ENCODE assay signal across 15 cellular contexts in genomic region chr5:168552146-168552545, GRCh38. TPM values are rescaled to one million over a fixed set of nuclear protein-coding genes. Genes with fewer than 3 reads are reported as not detected.
A peak's percentile ranks its signal among the peaks of the same experiment; 100 is the strongest.
DNase-seq lines count a peak whose midpoint lies in the region; ATAC-seq, FAIRE-seq and TF ChIP-seq lines count a peak whose summit lies in the region.
"Had no signal": no experiment of that assay in that cellular context is flagged by ENCODE, and none has a peak within 500 bp of the region (broad histone marks: within the 10 kb centered on the region; RNA-seq: fewer than 3 reads in every experiment).

No MANE protein-coding gene starts in this region.

- 35 to 38% methylated on average over 1 of the region's 1 CpG for WGBS in heart right ventricle, 2 donors

- peak overlapping the region in 7 of 10 donors; percentile 11 to 79 (median 74) for H3K27ac ChIP-seq in heart right ventricle
- H3K27ac ChIP-seq in MM.1S (ENCODE audit: low read length): no peak overlapping the region
- H3K27ac ChIP-seq: thyroid gland had no signal

- H3K4me1 ChIP-seq in heart right ventricle: peaks cover 0 to 42% (median 13%) of the 10 kb centered on the region in 9 donors
- no peaks in the 10 kb centered on the region for H3K4me1 ChIP-seq in MM.1S (ENCODE audit: low read length)

- H3K36me3 ChIP-seq in heart right ventricle: peaks cover 0 to 84% (median 16%) of the 10 kb centered on the region in 9 donors
- H3K36me3 ChIP-seq in MM.1S (replicated peaks; ENCODE audit: insufficient read depth, low read length): peaks cover 10% of the 10 kb centered on the region; the same call in 1 of the 2 replicates

- no peak overlapping the region for H2AFZ ChIP-seq in MM.1S (ENCODE audit: low read length)

- H4K20me1 ChIP-seq in MM.1S (ENCODE audit: insufficient read depth, low read length): no peaks in the 10 kb centered on the region

- FAIRE-seq in H54 (lab: Jason Lieb, UNC): peak; percentile 91
- FAIRE-seq: G401.6, HepG2 had no signal

- peak; percentile 38 to 95 (median 86) for ATAC-seq in heart right ventricle
- ATAC-seq in GM18511 (IDR thresholded peaks at IDR 0.05; ENCODE audit: unreplicated experiment): no peak

- DNase-seq in A172 (ENCODE audit: low spot score) (peak; percentile 60), H54 (ENCODE audit: insufficient read length, low spot score) (no peak), astrocyte of the spinal cord (ENCODE audit: low read depth, low spot score) (peak; percentile 93), heart right ventricle (peak in 1 of 2 donors; percentile 53), NCI-H128 (lab: John Stamatoyannopoulos, UW; ENCODE audit: unreplicated experiment) (no peak), MM.1S (no peak), occipital lobe (lab: John Stamatoyannopoulos, UW) (no peak)
- DNase-seq: AML-193, dorsolateral prefrontal cortex, head of caudate nucleus, thyroid gland had no signal

- H3K4me3 ChIP-seq in astrocyte of the spinal cord (ENCODE audit: low read depth, low read length): no peak overlapping the region
- no peak overlapping the region for H3K4me3 ChIP-seq in heart right ventricle
- no peak overlapping the region for H3K4me3 ChIP-seq in MM.1S (ENCODE audit: low read length)
- H3K4me3 ChIP-seq: dorsolateral prefrontal cortex, thyroid gland had no signal

- no peak for TF ChIP-seq POLR2A in H54 (IDR thresholded peaks at IDR 0.05; ENCODE audit: low read depth, low read length)

- intact Hi-C loops in heart right ventricle (cut with DNase I): no loop called here

- no peaks in the 10 kb centered on the region for H3F3A ChIP-seq in MM.1S (ENCODE audit: insufficient read depth, low read length)

- H3K9me2 ChIP-seq in MM.1S (replicated peaks; ENCODE audit: insufficient read depth, low read length): no peaks in the 10 kb centered on the region

- H3K9ac ChIP-seq in MM.1S (ENCODE audit: low read length): no peak overlapping the region

- in situ Hi-C loops in astrocyte of the spinal cord (cut with HindIII; ENCODE audit: low sequenced_read_pairs): no loop called here

- no peaks in the 10 kb centered on the region for H3K9me3 ChIP-seq in heart right ventricle
- H3K9me3 ChIP-seq in MM.1S (replicated peaks; ENCODE audit: insufficient read depth, low read length): no peaks in the 10 kb centered on the region
- H3K9me3 ChIP-seq: thyroid gland had no signal

- H3K79me2 ChIP-seq in MM.1S (ENCODE audit: low read length): no peaks in the 10 kb centered on the region

- H3K27me3 ChIP-seq in heart right ventricle (no peaks in the 10 kb centered on the region), MM.1S (replicated peaks; ENCODE audit: insufficient read depth, low read length) (no peaks in the 10 kb centered on the region)
- H3K27me3 ChIP-seq: dorsolateral prefrontal cortex, thyroid gland had no signal

- TF ChIP-seq CTCF in astrocyte of the spinal cord (IDR thresholded peaks at IDR 0.05; ENCODE audit: low read depth, low read length) (no peak), heart right ventricle (IDR thresholded peaks at IDR 0.05) (no peak), MM.1S (IDR thresholded peaks at IDR 0.05; ENCODE audit: low read length) (no peak)

- H3K4me2 ChIP-seq in MM.1S (ENCODE audit: low read depth, low read length): no peak overlapping the region

RNA-seq across cellular contexts. Expression of gene FBLL1, which starts 23.0 kb away (rescaled TPM):
- total RNA-seq in A172 (2014; rRNA removed; shearing (Covaris generic)): 0.17 TPM in 1 of 2 replicates, not detected in the other
- total RNA-seq in heart right ventricle (under 1 TPM in 4 of 10 donors, not detected in 6; 0.16 to 0.61 (median 0.27) TPM), occipital lobe (54.9 TPM)
- under 1 TPM in 1 of 2 donors, not detected in 1; 0.25 TPM for polyA plus RNA-seq in heart right ventricle
- total RNA-seq: T-helper 1 cell treated with Interleukin-12 subunit alpha and Interleukin-12 subunit beta and Interleukin-4 antibody, amounts not matched to agents 30 ng/mL and 1 ng/mL, for 36 hours; thyroid gland had no signal

RNA-seq across cellular contexts. Expression of gene PANK3, which starts 27.0 kb away (rescaled TPM):
- total RNA-seq in A172 (2014; rRNA removed; shearing (Covaris generic)): 49.0 and 62.3 TPM in 2 replicates
- total RNA-seq in heart right ventricle: 10 to 100 TPM; 26.0 to 46.6 (median 33.7) TPM
- 1 to 10 TPM; 3.0 to 6.2 TPM for polyA plus RNA-seq in heart right ventricle
- 293 TPM for total RNA-seq in occipital lobe

Comparison
In these comparisons a context has a peak if more than half of its experiments do, and no peak if none do; other contexts are left out.
1. DNase-seq: peak in A172 (single experiment) and astrocyte of the spinal cord (single experiment); none in H54 (single experiment), NCI-H128 (single experiment), MM.1S (single experiment) and occipital lobe (single experiment).
2. RNA of gene FBLL1, which starts 23.0 kb away (total RNA-seq): 54.9 TPM in occipital lobe (single experiment); 0.17 TPM in A172 and 0.16 to 0.61 TPM in heart right ventricle; every median in the first group is over 10 times any median in the second.